In genomic region chr16:30663820-30664528, GRCh38 we compare ENCODE assay signal across 14 cellular contexts. TPM values are rescaled to one million over a fixed set of nuclear protein-coding genes. Genes with fewer than 3 reads are reported as not detected.
A peak's percentile ranks its signal among the peaks of the same experiment; 100 is the strongest.
DNase-seq lines count a peak whose midpoint lies in the region; ATAC-seq and TF ChIP-seq lines count a peak whose summit lies in the region.
"Had no signal": no experiment of that assay in that cellular context is flagged by ENCODE, and none has a peak within 500 bp of the region (broad histone marks: within the 10 kb centered on the region; RNA-seq: fewer than 3 reads in every experiment).

No MANE protein-coding gene starts in this region.

- CTCF ChIA-PET in activated CD4-positive, alpha-beta memory T cell treated with anti-CD3 and anti-CD28 coated beads for 36 hours (lab: Charles Lee): interaction anchor here (0.5 to 1.4 kb wide), 2 partner anchors 30 to 491 kb away, joined by 3 to 4 read pairs; no protein-coding TSS in a partner anchor
- CTCF ChIA-PET in activated CD4-positive, alpha-beta memory T cell treated with anti-CD3 and anti-CD28 coated beads, Interleukin-2, amount 10 ng/mL, durations not matched to agents 7 days and 5 days (lab: Charles Lee): interaction anchor here (0.7 kb wide), 1 partner anchor 29 kb away, joined by 3 read pairs; no protein-coding TSS in a partner anchor

- no peak overlapping the region for H3K4me3 Mint-ChIP-seq in activated CD4-positive, alpha-beta memory T cell treated with anti-CD3 and anti-CD28 coated beads for 36 hours
- H3K4me3 Mint-ChIP-seq in activated CD4-positive, alpha-beta memory T cell treated with anti-CD3 and anti-CD28 coated beads, Interleukin-2, amount 10 ng/mL, durations not matched to agents 7 days and 5 days: no peak overlapping the region
- H3K4me3 Mint-ChIP-seq in central memory CD8-positive, alpha-beta T cell: peak overlapping the region; percentile 18
- H3K4me3 Mint-ChIP-seq in neural crest cell: peak overlapping the region; percentile 74

- ATAC-seq in central memory CD8-positive, alpha-beta T cell (replicated peaks; ENCODE audit: extremely low read depth, poor library complexity, severe bottlenecking): no peak
- no peak for ATAC-seq in GM19023 (IDR thresholded peaks at IDR 0.05; ENCODE audit: unreplicated experiment)

- no peak overlapping the region for H3K4me3 ChIP-seq in H7 (ENCODE audit: insufficient read depth, low read depth, low read length)
- H3K4me3 ChIP-seq: esophagus muscularis mucosa, GM23248 had no signal

- H3K27me3 Mint-ChIP-seq in activated CD4-positive, alpha-beta memory T cell treated with anti-CD3 and anti-CD28 coated beads for 36 hours: no peaks in the 10 kb centered on the region
- H3K27me3 Mint-ChIP-seq in activated CD4-positive, alpha-beta memory T cell treated with anti-CD3 and anti-CD28 coated beads, Interleukin-2, amount 10 ng/mL, durations not matched to agents 7 days and 5 days: no peaks in the 10 kb centered on the region
- H3K27me3 Mint-ChIP-seq in central memory CD8-positive, alpha-beta T cell: no peaks in the 10 kb centered on the region
- H3K27me3 Mint-ChIP-seq in neural crest cell (ENCODE audit: low read depth): no peaks in the 10 kb centered on the region

- H3K27me3 ChIP-seq in H7 (ENCODE audit: control insufficient read depth, insufficient read depth, low read length): peaks cover 53% of the 10 kb centered on the region
- H3K27me3 ChIP-seq: esophagus muscularis mucosa had no signal

- TF ChIP-seq CTCF in neural crest cell (conservative IDR thresholded peaks at IDR 0.05): no peak

- POLR2A ChIA-PET in activated CD4-positive, alpha-beta memory T cell treated with anti-CD3 and anti-CD28 coated beads for 36 hours (lab: Charles Lee): interaction anchor here (0.6 kb wide), 1 partner anchor 962 kb away, joined by 5 read pairs; no protein-coding TSS in a partner anchor
- POLR2A ChIA-PET in activated CD4-positive, alpha-beta memory T cell treated with anti-CD3 and anti-CD28 coated beads, Interleukin-2, amount 10 ng/mL, durations not matched to agents 7 days and 5 days (lab: Charles Lee): interaction anchor here (0.8 to 1.8 kb wide), 6 partner anchors 9 to 83 kb away, joined by 3 to 5 read pairs (median 3); partner anchors contain the start of gene PRR14

- peaks cover 4% of the 10 kb centered on the region for H3K36me3 ChIP-seq in H7 (replicated peaks; ENCODE audit: control insufficient read depth, insufficient read depth, low read length)

- H3K36me3 Mint-ChIP-seq in activated CD4-positive, alpha-beta memory T cell treated with anti-CD3 and anti-CD28 coated beads for 36 hours: peaks cover 53% of the 10 kb centered on the region
- peaks cover 72% of the 10 kb centered on the region for H3K36me3 Mint-ChIP-seq in activated CD4-positive, alpha-beta memory T cell treated with anti-CD3 and anti-CD28 coated beads, Interleukin-2, amount 10 ng/mL, durations not matched to agents 7 days and 5 days (ENCODE audit: low read depth)
- peaks cover 70% of the 10 kb centered on the region for H3K36me3 Mint-ChIP-seq in central memory CD8-positive, alpha-beta T cell (ENCODE audit: insufficient read depth)
- H3K36me3 Mint-ChIP-seq in neural crest cell (ENCODE audit: low read depth): peaks cover 14% of the 10 kb centered on the region

- intact Hi-C loops in activated CD4-positive, alpha-beta memory T cell treated with anti-CD3 and anti-CD28 coated beads for 36 hours (cut with micrococcal nuclease): no loop called here

- no peak for DNase-seq in activated CD4-positive, alpha-beta memory T cell treated with anti-CD3 and anti-CD28 coated beads for 36 hours
- no peak for DNase-seq in activated CD4-positive, alpha-beta memory T cell treated with anti-CD3 and anti-CD28 coated beads, Interleukin-2, amount 10 ng/mL, durations not matched to agents 7 days and 5 days
- peak; percentile 47 for DNase-seq in H7
- DNase-seq in central memory CD8-positive, alpha-beta T cell (ENCODE audit: low spot score in 2 of 2): no peak
- no peak for DNase-seq in neural crest cell (ENCODE audit: low read depth, low spot score)
- no peak for DNase-seq in stimulated activated CD8-positive, alpha-beta memory T cell treated with anti-CD3 and anti-CD28 coated beads, Interleukin-4, amount 100 ng/mL, for 48 hours
- no peak for DNase-seq in HCEC 1CT
- DNase-seq: amygdala, COR-L47, GM23248, NCI-H2029 treated with DMSO at 0.1 percent for 48 hours, occipital lobe had no signal

- no peaks in the 10 kb centered on the region for H3K9me3 Mint-ChIP-seq in activated CD4-positive, alpha-beta memory T cell treated with anti-CD3 and anti-CD28 coated beads for 36 hours
- no peaks in the 10 kb centered on the region for H3K9me3 Mint-ChIP-seq in activated CD4-positive, alpha-beta memory T cell treated with anti-CD3 and anti-CD28 coated beads, Interleukin-2, amount 10 ng/mL, durations not matched to agents 7 days and 5 days
- H3K9me3 Mint-ChIP-seq in central memory CD8-positive, alpha-beta T cell: no peaks in the 10 kb centered on the region
- no peaks in the 10 kb centered on the region for H3K9me3 Mint-ChIP-seq in neural crest cell

- H3K27ac Mint-ChIP-seq in activated CD4-positive, alpha-beta memory T cell treated with anti-CD3 and anti-CD28 coated beads for 36 hours: peak overlapping the region; percentile 69
- no peak overlapping the region for H3K27ac Mint-ChIP-seq in activated CD4-positive, alpha-beta memory T cell treated with anti-CD3 and anti-CD28 coated beads, Interleukin-2, amount 10 ng/mL, durations not matched to agents 7 days and 5 days
- peak overlapping the region; percentile 91 for H3K27ac Mint-ChIP-seq in central memory CD8-positive, alpha-beta T cell (ENCODE audit: low read depth)
- peak overlapping the region; percentile 37 for H3K27ac Mint-ChIP-seq in neural crest cell (ENCODE audit: unreplicated experiment)

- peaks cover 31% of the 10 kb centered on the region for H3K4me1 Mint-ChIP-seq in activated CD4-positive, alpha-beta memory T cell treated with anti-CD3 and anti-CD28 coated beads for 36 hours (ENCODE audit: low read depth)
- H3K4me1 Mint-ChIP-seq in activated CD4-positive, alpha-beta memory T cell treated with anti-CD3 and anti-CD28 coated beads, Interleukin-2, amount 10 ng/mL, durations not matched to agents 7 days and 5 days: peaks cover 36% of the 10 kb centered on the region
- H3K4me1 Mint-ChIP-seq in central memory CD8-positive, alpha-beta T cell: peaks cover 43% of the 10 kb centered on the region
- peaks cover 27% of the 10 kb centered on the region for H3K4me1 Mint-ChIP-seq in neural crest cell

RNA-seq across cellular contexts. Expression of gene FBRS, which starts 5.7 kb away (rescaled TPM):
- total RNA-seq in activated CD4-positive, alpha-beta memory T cell treated with anti-CD3 and anti-CD28 coated beads for 36 hours: 10 to 100 TPM; 91.8 to 95.6 TPM
- 100 to 1,000 TPM; 106 to 107 TPM for total RNA-seq in activated CD4-positive, alpha-beta memory T cell treated with anti-CD3 and anti-CD28 coated beads, Interleukin-2, amount 10 ng/mL, durations not matched to agents 7 days and 5 days
- 11.5 and 13.4 TPM in 2 replicates for total RNA-seq in H7 (2014; rRNA removed; shearing (Covaris generic))
- 63.6 and 67.1 TPM in 2 replicates for total RNA-seq in neural crest cell

RNA-seq across cellular contexts. Expression of gene PRR14, which starts 13.2 kb away (rescaled TPM):
- 10 to 100 TPM; 73.2 to 83.2 TPM for total RNA-seq in activated CD4-positive, alpha-beta memory T cell treated with anti-CD3 and anti-CD28 coated beads for 36 hours
- total RNA-seq in activated CD4-positive, alpha-beta memory T cell treated with anti-CD3 and anti-CD28 coated beads, Interleukin-2, amount 10 ng/mL, durations not matched to agents 7 days and 5 days: 10 to 100 TPM; 78.4 to 86.1 TPM
- total RNA-seq in H7 (2014; rRNA removed; shearing (Covaris generic)): 4.7 and 4.8 TPM in 2 replicates
- 62.8 and 67.0 TPM in 2 replicates for total RNA-seq in neural crest cell

RNA-seq across cellular contexts. Expression of gene SRCAP, which starts 35.0 kb away (rescaled TPM):
- total RNA-seq in activated CD4-positive, alpha-beta memory T cell treated with anti-CD3 and anti-CD28 coated beads for 36 hours: 10 to 100 TPM; 48.4 to 54.0 TPM
- total RNA-seq in activated CD4-positive, alpha-beta memory T cell treated with anti-CD3 and anti-CD28 coated beads, Interleukin-2, amount 10 ng/mL, durations not matched to agents 7 days and 5 days: 10 to 100 TPM; 63.2 to 65.0 TPM
- 7.4 and 12.1 TPM in 2 replicates for total RNA-seq in H7 (2014; rRNA removed; shearing (Covaris generic))
- 94.5 and 100.0 TPM in 2 replicates for total RNA-seq in neural crest cell

RNA-seq across cellular contexts. Expression of gene ZNF689, which starts 53.8 kb away (rescaled TPM):
- total RNA-seq in activated CD4-positive, alpha-beta memory T cell treated with anti-CD3 and anti-CD28 coated beads for 36 hours: 1 to 10 TPM; 8.7 to 9.9 TPM
- total RNA-seq in activated CD4-positive, alpha-beta memory T cell treated with anti-CD3 and anti-CD28 coated beads, Interleukin-2, amount 10 ng/mL, durations not matched to agents 7 days and 5 days: 10 to 100 TPM in 1 of 2 experiments, 1 to 10 TPM in 1; 9.9 to 11.7 TPM
- 17.3 and 18.7 TPM in 2 replicates for total RNA-seq in H7 (2014; rRNA removed; shearing (Covaris generic))
- 23.0 and 23.2 TPM in 2 replicates for total RNA-seq in neural crest cell

Comparison
In these comparisons a context has a peak if more than half of its experiments do, and no peak if none do; other contexts are left out.
1. H3K4me3 Mint-ChIP-seq: peak in central memory CD8-positive, alpha-beta T cell (single experiment) and neural crest cell (single experiment); none in activated CD4-positive, alpha-beta memory T cell treated with anti-CD3 and anti-CD28 coated beads for 36 hours (single experiment) and activated CD4-positive, alpha-beta memory T cell treated with anti-CD3 and anti-CD28 coated beads, Interleukin-2, amount 10 ng/mL, durations not matched to agents 7 days and 5 days (single experiment).
2. RNA of gene PRR14, which starts 13.2 kb away (total RNA-seq): 78.4 to 86.1 TPM in activated CD4-positive, alpha-beta memory T cell treated with anti-CD3 and anti-CD28 coated beads, Interleukin-2, amount 10 ng/mL, durations not matched to agents 7 days and 5 days, 73.2 to 83.2 TPM in activated CD4-positive, alpha-beta memory T cell treated with anti-CD3 and anti-CD28 coated beads for 36 hours and 62.8 to 67.0 TPM in neural crest cell; 4.7 to 4.8 TPM in H7; every median in the first group is over 10 times any median in the second.